In genomic region chr6:7692453-7692784, GRCh38 we compare ENCODE assay signal across 1 cellular context.
TF ChIP-seq lines count a peak whose summit lies in the region.

No MANE protein-coding gene starts in this region.

TF ChIP-seq in HEK293, 187 proteins besides CTCF, POLR2A, EP300 and RAD21 (continued from another document):
- TF ChIP-seq ZBTB10 (tag by site-specific recombination; IDR thresholded peaks at IDR 0.05) (no peak), REPIN1 (tag by site-specific recombination; IDR thresholded peaks at IDR 0.05; ENCODE audit: low read depth) (0 out of 2 replicates have a peak, but pooled peaks have one; percentile 26)
TF ChIP-seq in HEK293: peak in this region for 4.
